In genomic region chr22:49672013-49672516, GRCh38 we compare ENCODE assay signal across 22 cellular contexts.
DNase-seq lines count a peak whose midpoint lies in the region; TF ChIP-seq lines count a peak whose summit lies in the region.
"Had no signal": no experiment of that assay in that cellular context is flagged by ENCODE, and none has a peak within 500 bp of the region (broad histone marks: within the 10 kb centered on the region; RNA-seq: fewer than 3 reads in every experiment).

No MANE protein-coding gene starts in this region.

- peak; percentile 16 for DNase-seq in activated T-cell treated with anti-CD3 and anti-CD28 coated beads, Interleukin-2, amount 50 U/mL, for 24 hours
- no peak for DNase-seq in activated T-cell treated with anti-CD3 and anti-CD28 coated beads, Interleukin-2, amount 50 U/mL, for 48 hours
- DNase-seq in NCI-H69 (lab: John Stamatoyannopoulos, UW) (peak; percentile 63), osteocyte (ENCODE audit: extremely low spot score, unreplicated experiment) (peak; percentile 62), activated gamma-delta T cell (lab: John Stamatoyannopoulos, UW) (no peak), NCI-H2227 (lab: John Stamatoyannopoulos, UW; ENCODE audit: unreplicated experiment) (no peak)
- no peak for DNase-seq in stimulated activated naive CD4-positive, alpha-beta T cell treated with Interleukin-2 at 50 U/mL for 16 hours (lab: John Stamatoyannopoulos, UW)
- DNase-seq: activated CD4-positive, alpha-beta T cell treated with anti-CD3 and anti-CD28 coated beads, Interleukin-2, amount 50 U/mL, for 4 hours; brain microvascular endothelial cell; C1 segment of cervical spinal cord; DMS153; glutamatergic neuron; KBM-7; left ventricle myocardium inferior; mucosa of descending colon; NCI-H1694; ovary; right cardiac atrium; T-helper 2 cell; testis had no signal

- H3K4me1 Mint-ChIP-seq in activated T-cell treated with anti-CD3 and anti-CD28 coated beads, Interleukin-2, amount 50 U/mL, for 24 hours (ENCODE audit: low read depth) = peaks cover 21% of the 10 kb centered on the region
- peaks cover 2% of the 10 kb centered on the region for H3K4me1 Mint-ChIP-seq in osteocyte (ENCODE audit: unreplicated experiment)

- no peak overlapping the region for H3K9ac ChIP-seq in iPS-20b (ENCODE audit: low read depth, low read length)

- H3K4me1 ChIP-seq in iPS-20b (ENCODE audit: insufficient read depth, low read length) = peaks cover 3% of the 10 kb centered on the region; the same call in 1 of the 2 replicates

- no peaks in the 10 kb centered on the region for H3K9me3 Mint-ChIP-seq in activated T-cell treated with anti-CD3 and anti-CD28 coated beads, Interleukin-2, amount 50 U/mL, for 24 hours
- H3K9me3 Mint-ChIP-seq in osteocyte (ENCODE audit: unreplicated experiment) = no peaks in the 10 kb centered on the region

- H3K9me3 ChIP-seq in iPS-20b (ENCODE audit: insufficient read depth, low read depth, low read length) = peaks cover 3% of the 10 kb centered on the region; the same call in 1 of the 2 replicates
- H3K9me3 ChIP-seq: mucosa of descending colon, ovary, testis had no signal

- peaks cover 71% of the 10 kb centered on the region for H3K27me3 ChIP-seq in iPS-20b (ENCODE audit: insufficient read depth, low read length)
- H3K27me3 ChIP-seq: ovary, testis had no signal

- H3K27ac ChIP-seq in iPS-20b (ENCODE audit: low read length) = no peak overlapping the region
- H3K27ac ChIP-seq: brain microvascular endothelial cell, left ventricle myocardium inferior, ovary, Peyer's patch, testis had no signal

- no peak overlapping the region for H3K4me3 Mint-ChIP-seq in activated T-cell treated with anti-CD3 and anti-CD28 coated beads, Interleukin-2, amount 50 U/mL, for 24 hours
- H3K4me3 Mint-ChIP-seq in osteocyte (ENCODE audit: unreplicated experiment) = no peak overlapping the region

- H3K27me3 Mint-ChIP-seq in activated T-cell treated with anti-CD3 and anti-CD28 coated beads, Interleukin-2, amount 50 U/mL, for 24 hours = peaks cover 32% of the 10 kb centered on the region
- peaks cover 24% of the 10 kb centered on the region for H3K27me3 Mint-ChIP-seq in osteocyte (ENCODE audit: unreplicated experiment)

- peak overlapping the region; percentile 61; the same call in 1 of the 2 replicates for H3K4me3 ChIP-seq in iPS-20b (ENCODE audit: low read length)
- H3K4me3 ChIP-seq: left ventricle myocardium inferior, mucosa of descending colon, ovary, Peyer's patch, testis had no signal

- no peaks in the 10 kb centered on the region for H3K36me3 Mint-ChIP-seq in activated T-cell treated with anti-CD3 and anti-CD28 coated beads, Interleukin-2, amount 50 U/mL, for 24 hours (ENCODE audit: low read depth)
- no peaks in the 10 kb centered on the region for H3K36me3 Mint-ChIP-seq in osteocyte (ENCODE audit: unreplicated experiment)

- H3K27ac Mint-ChIP-seq in activated T-cell treated with anti-CD3 and anti-CD28 coated beads, Interleukin-2, amount 50 U/mL, for 24 hours = no peak overlapping the region
- no peak overlapping the region for H3K27ac Mint-ChIP-seq in osteocyte (ENCODE audit: unreplicated experiment)

- TF ChIP-seq CTCF in osteocyte (IDR thresholded peaks at IDR 0.05) = no peak

- no peaks in the 10 kb centered on the region for H3K36me3 ChIP-seq in iPS-20b (ENCODE audit: insufficient read depth, low read depth, low read length)
- H3K36me3 ChIP-seq: brain microvascular endothelial cell, left ventricle myocardium inferior, ovary, Peyer's patch had no signal

Comparison
In these comparisons a context has a peak if more than half of its experiments do, and no peak if none do; other contexts are left out.
1. DNase-seq: peak in activated T-cell treated with anti-CD3 and anti-CD28 coated beads, Interleukin-2, amount 50 U/mL, for 24 hours (single experiment), NCI-H69 (single experiment) and osteocyte (single experiment); none in activated T-cell treated with anti-CD3 and anti-CD28 coated beads, Interleukin-2, amount 50 U/mL, for 48 hours (0 of 2), activated gamma-delta T cell (single experiment), NCI-H2227 (single experiment) and stimulated activated naive CD4-positive, alpha-beta T cell treated with Interleukin-2 at 50 U/mL for 16 hours (single experiment).